1 cellular context compared by ENCODE assay signal in genomic region chr19:35306473-35307246, GRCh38.
TF ChIP-seq lines count a peak whose summit lies in the region.

No MANE protein-coding gene starts in this region.

TF ChIP-seq in K562, 482 proteins besides CTCF, POLR2A, EP300 and RAD21 (continued from another document and continues in another):
- TF ChIP-seq BRF2 (IDR thresholded peaks at IDR 0.05; ENCODE audit: borderline replicate concordance, insufficient read depth, insufficient read length), result no peak
- no peak for TF ChIP-seq ZNF212 (CRISPR knock-in tag; IDR thresholded peaks at IDR 0.05)
- TF ChIP-seq CBFA2T3 (IDR thresholded peaks at IDR 0.05), result no peak
- TF ChIP-seq ZNF609 (CRISPR knock-in tag; IDR thresholded peaks at IDR 0.05; ENCODE audit: borderline replicate concordance), result no peak
- TF ChIP-seq ZNF175 (CRISPR knock-in tag; IDR thresholded peaks at IDR 0.05; ENCODE audit: low read depth), result no peak
- TF ChIP-seq SRSF9 (IDR thresholded peaks at IDR 0.05; ENCODE audit: borderline replicate concordance, low read depth, low read length), result no peak
- no peak for TF ChIP-seq NR0B1 (IDR thresholded peaks at IDR 0.05; ENCODE audit: partially characterized antibody)
- TF ChIP-seq NCOA2 (IDR thresholded peaks at IDR 0.05; ENCODE audit: partially characterized antibody in 2 of 2), result no peak
- no peak for TF ChIP-seq ZNF197 (CRISPR knock-in tag; IDR thresholded peaks at IDR 0.05; ENCODE audit: low read depth)
- TF ChIP-seq MIER1 (IDR thresholded peaks at IDR 0.05; ENCODE audit: low read depth), result 0 out of 2 replicates have a peak, but pooled peaks have one; percentile 55
- TF ChIP-seq SNAPC5 (CRISPR knock-in tag; IDR thresholded peaks at IDR 0.05), result no peak
- no peak for TF ChIP-seq STAT6 (CRISPR knock-in tag; IDR thresholded peaks at IDR 0.05)
- no peak for TF ChIP-seq ZNF445 (CRISPR knock-in tag; IDR thresholded peaks at IDR 0.05; ENCODE audit: low read depth)
- TF ChIP-seq ZNF592 (IDR thresholded peaks at IDR 0.05), result peak; percentile 94
- no peak for TF ChIP-seq TEAD4 (IDR thresholded peaks at IDR 0.05; ENCODE audit: low read length)
- TF ChIP-seq TEAD4 (CRISPR knock-in tag; IDR thresholded peaks at IDR 0.05; ENCODE audit: borderline replicate concordance), result no peak
- no peak for TF ChIP-seq SPI1 (IDR thresholded peaks at IDR 0.05; ENCODE audit: borderline replicate concordance, low read depth, low read length)
- no peak; the same call in 1 of the 2 replicates for TF ChIP-seq PTRF (tag; IDR thresholded peaks at IDR 0.05)
- no peak for TF ChIP-seq YY1 (IDR thresholded peaks at IDR 0.05; ENCODE audit: borderline replicate concordance in 1 of 3, control insufficient read depth in 1 of 3, extremely low read depth in 1 of 3, insufficient read depth in 3 of 3, insufficient read length in 1 of 3, insufficient replicate concordance in 2 of 3, low read depth in 1 of 3, low read length in 2 of 3)
- TF ChIP-seq BDP1 (IDR thresholded peaks at IDR 0.05; ENCODE audit: insufficient read depth, insufficient read length), result no peak
- TF ChIP-seq ZNF165 (CRISPR knock-in tag; IDR thresholded peaks at IDR 0.05; ENCODE audit: borderline replicate concordance), result no peak
- no peak for TF ChIP-seq ZNF696 (CRISPR knock-in tag; conservative IDR thresholded peaks at IDR 0.05)
- TF ChIP-seq MAZ (CRISPR knock-in tag; conservative IDR thresholded peaks at IDR 0.05 in 1 of 2, IDR thresholded peaks at IDR 0.05 in 1 of 2), result no peak
- no peak for TF ChIP-seq ZFP30 (CRISPR knock-in tag; IDR thresholded peaks at IDR 0.05; ENCODE audit: borderline replicate concordance)
- TF ChIP-seq HBP1 (CRISPR knock-in tag; IDR thresholded peaks at IDR 0.05), result no peak
- TF ChIP-seq MEF2D (tag; conservative IDR thresholded peaks at IDR 0.05; ENCODE audit: low read depth), result no peak
- peak in 1 of 2 experiments; percentile 32; a peak in 1 of 4 replicates for TF ChIP-seq HDAC1 (IDR thresholded peaks at IDR 0.05)
- 0 out of 2 replicates have a peak, but pooled peaks have one; percentile 57 for TF ChIP-seq THRAP3 (IDR thresholded peaks at IDR 0.05; ENCODE audit: borderline replicate concordance)
- TF ChIP-seq HDAC8 (tag; IDR thresholded peaks at IDR 0.05), result no peak
- TF ChIP-seq ZSCAN29 (IDR thresholded peaks at IDR 0.05), result no peak
- no peak for TF ChIP-seq HNRNPK (IDR thresholded peaks at IDR 0.05; ENCODE audit: low read depth, low read length, poor library complexity, severe bottlenecking)
- no peak for TF ChIP-seq LARP7 (IDR thresholded peaks at IDR 0.05)
- TF ChIP-seq ARID1B (IDR thresholded peaks at IDR 0.05), result peak; percentile 42
- no peak for TF ChIP-seq FOXP4 (CRISPR knock-in tag; IDR thresholded peaks at IDR 0.05; ENCODE audit: borderline replicate concordance)
- no peak for TF ChIP-seq DDX20 (tag; IDR thresholded peaks at IDR 0.05; ENCODE audit: low read depth)
- TF ChIP-seq ATF7 (IDR thresholded peaks at IDR 0.05), result peak; percentile 34; the same call in 1 of the 2 replicates
- no peak for TF ChIP-seq MYNN (IDR thresholded peaks at IDR 0.05)
- TF ChIP-seq MYNN (CRISPR knock-in tag; IDR thresholded peaks at IDR 0.05), result no peak
- no peak for TF ChIP-seq ZNF76 (CRISPR knock-in tag; IDR thresholded peaks at IDR 0.05; ENCODE audit: borderline replicate concordance)
- no peak for TF ChIP-seq CCNT2 (IDR thresholded peaks at IDR 0.05; ENCODE audit: borderline replicate concordance, extremely low read depth, insufficient read length, low read depth, low read length)
- no peak for TF ChIP-seq THAP7 (CRISPR knock-in tag; IDR thresholded peaks at IDR 0.05)
- TF ChIP-seq RFX1 (IDR thresholded peaks at IDR 0.05), result no peak
- no peak for TF ChIP-seq EGR1 (conservative IDR thresholded peaks at IDR 0.05)
- no peak for TF ChIP-seq NONO (IDR thresholded peaks at IDR 0.05; ENCODE audit: low read depth in 2 of 2, low read length in 1 of 2)
- TF ChIP-seq ZBTB9 (CRISPR knock-in tag; IDR thresholded peaks at IDR 0.05), result no peak
- no peak for TF ChIP-seq RBFOX2 (IDR thresholded peaks at IDR 0.05; ENCODE audit: low read depth, low read length)
